ENCODE assay signal across 1 cellular context in the genomic region with DNA sequence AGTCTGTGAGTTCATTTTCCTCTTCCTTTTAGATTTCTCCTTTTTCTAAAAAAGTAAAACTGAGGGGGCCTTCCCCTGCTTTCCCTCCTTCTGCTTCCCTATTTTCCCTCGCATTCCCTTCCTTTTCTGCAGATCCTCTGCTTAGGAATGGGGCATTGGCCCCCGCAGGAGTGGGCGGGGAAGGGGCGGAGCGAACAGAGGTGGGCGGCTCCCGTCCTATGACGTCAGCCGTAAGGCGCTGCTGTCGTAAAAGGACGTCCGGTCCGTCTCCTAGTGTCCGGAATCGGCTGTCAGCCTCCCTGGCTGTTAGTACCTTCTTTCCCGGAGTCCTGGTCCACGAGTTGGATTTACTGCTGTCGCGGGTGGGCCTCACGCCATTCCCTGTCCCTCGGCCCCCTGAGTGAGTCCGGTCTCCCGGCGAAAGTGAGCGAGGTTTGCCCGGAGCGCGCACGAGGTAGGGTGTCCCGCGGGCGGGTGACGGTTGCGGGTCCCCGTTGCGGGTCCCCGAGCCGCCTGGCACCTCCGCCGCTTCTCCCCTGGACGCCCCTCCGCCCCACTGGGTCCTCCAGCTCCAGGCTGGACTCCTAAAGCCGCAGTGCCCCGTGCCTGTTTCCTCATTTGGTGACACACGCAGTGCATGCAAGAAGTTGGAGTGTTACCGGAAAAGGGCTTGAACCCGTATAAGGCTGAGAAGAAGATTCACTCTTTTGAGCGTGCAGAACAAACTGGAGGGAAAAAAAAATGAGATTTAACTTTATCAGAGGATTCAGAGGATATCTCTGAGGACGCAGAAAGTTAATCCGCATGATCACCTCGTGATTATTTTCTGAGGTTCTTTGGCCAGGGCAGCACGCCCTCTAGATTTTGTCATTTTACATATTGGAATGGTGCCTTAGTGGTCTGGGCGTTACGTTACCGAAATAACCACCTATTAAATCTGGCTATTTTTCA.
TF ChIP-seq lines count a peak whose summit lies in the region.

Gene ZNF330 (plus strand): TSS at position 241 of the 951 bp plus-strand sequence. CDS start 1,477 bp downstream, outside the sequence.

TF ChIP-seq in K562, 482 proteins besides CTCF, POLR2A, EP300 and RAD21 (continued from another document and continues in another):
- TF ChIP-seq, protein P1, sequence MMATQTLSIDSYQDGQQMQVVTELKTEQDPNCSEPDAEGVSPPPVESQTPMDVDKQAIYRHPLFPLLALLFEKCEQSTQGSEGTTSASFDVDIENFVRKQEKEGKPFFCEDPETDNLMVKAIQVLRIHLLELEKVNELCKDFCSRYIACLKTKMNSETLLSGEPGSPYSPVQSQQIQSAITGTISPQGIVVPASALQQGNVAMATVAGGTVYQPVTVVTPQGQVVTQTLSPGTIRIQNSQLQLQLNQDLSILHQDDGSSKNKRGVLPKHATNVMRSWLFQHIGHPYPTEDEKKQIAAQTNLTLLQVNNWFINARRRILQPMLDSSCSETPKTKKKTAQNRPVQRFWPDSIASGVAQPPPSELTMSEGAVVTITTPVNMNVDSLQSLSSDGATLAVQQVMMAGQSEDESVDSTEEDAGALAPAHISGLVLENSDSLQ (IDR thresholded peaks at IDR 0.05): peak; percentile 49; the same call in 1 of the 2 replicates
- TF ChIP-seq SFPQ (IDR thresholded peaks at IDR 0.05; ENCODE audit: low read depth, low read length): no peak
- no peak for TF ChIP-seq ZNF140 (CRISPR knock-in tag; IDR thresholded peaks at IDR 0.05)
- peak; percentile 70 for TF ChIP-seq TAF9B (IDR thresholded peaks at IDR 0.05; ENCODE audit: partially characterized antibody)
- TF ChIP-seq SIN3A (IDR thresholded peaks at IDR 0.05; ENCODE audit: borderline replicate concordance in 2 of 2, control insufficient read depth in 1 of 2, low read depth in 2 of 2, low read length in 2 of 2): peak in 1 of 2 experiments; percentile 58; a peak in 1 of 4 replicates
- TF ChIP-seq, protein P2, sequence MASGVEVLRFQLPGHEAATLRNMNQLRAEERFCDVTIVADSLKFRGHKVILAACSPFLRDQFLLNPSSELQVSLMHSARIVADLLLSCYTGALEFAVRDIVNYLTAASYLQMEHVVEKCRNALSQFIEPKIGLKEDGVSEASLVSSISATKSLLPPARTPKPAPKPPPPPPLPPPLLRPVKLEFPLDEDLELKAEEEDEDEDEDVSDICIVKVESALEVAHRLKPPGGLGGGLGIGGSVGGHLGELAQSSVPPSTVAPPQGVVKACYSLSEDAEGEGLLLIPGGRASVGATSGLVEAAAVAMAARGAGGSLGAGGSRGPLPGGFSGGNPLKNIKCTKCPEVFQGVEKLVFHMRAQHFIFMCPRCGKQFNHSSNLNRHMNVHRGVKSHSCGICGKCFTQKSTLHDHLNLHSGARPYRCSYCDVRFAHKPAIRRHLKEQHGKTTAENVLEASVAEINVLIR (CRISPR knock-in tag; IDR thresholded peaks at IDR 0.05): peak; percentile 81
- no peak for TF ChIP-seq NR2C2 (CRISPR knock-in tag; IDR thresholded peaks at IDR 0.05)
- no peak for TF ChIP-seq NR2C2 (tag; IDR thresholded peaks at IDR 0.05)
- peak; percentile 46 for TF ChIP-seq HMGN3 (IDR thresholded peaks at IDR 0.05; ENCODE audit: borderline replicate concordance, extremely low read depth, insufficient read length, low read depth, low read length)
- peak; percentile 52 to 88; a peak in 3 of 4 replicates for TF ChIP-seq MAZ (CRISPR knock-in tag; conservative IDR thresholded peaks at IDR 0.05 in 1 of 2, IDR thresholded peaks at IDR 0.05 in 1 of 2)
- TF ChIP-seq NEUROD1 (IDR thresholded peaks at IDR 0.05; ENCODE audit: borderline replicate concordance, low read depth, low read length, partially characterized antibody): no peak
- TF ChIP-seq RBBP5 (IDR thresholded peaks at IDR 0.05; ENCODE audit: borderline replicate concordance, insufficient read depth, low read length, poor library complexity, severe bottlenecking): peak; percentile 97
- TF ChIP-seq USF2 (CRISPR knock-in tag; IDR thresholded peaks at IDR 0.05): no peak
- TF ChIP-seq POLR2G (IDR thresholded peaks at IDR 0.05; ENCODE audit: low read depth, low read length): peak; percentile 82
- TF ChIP-seq BRD4 (IDR thresholded peaks at IDR 0.05): 0 out of 2 replicates have a peak, but pooled peaks have one; percentile 28
- peak; percentile 68 for TF ChIP-seq MAX (CRISPR knock-in tag; IDR thresholded peaks at IDR 0.05)
- TF ChIP-seq ILK (tag; IDR thresholded peaks at IDR 0.05; ENCODE audit: borderline replicate concordance, low read depth): no peak
- 0 out of 2 replicates have a peak, but pooled peaks have one; percentile 70 for TF ChIP-seq ZNF76 (CRISPR knock-in tag; IDR thresholded peaks at IDR 0.05; ENCODE audit: borderline replicate concordance)
- no peak for TF ChIP-seq STAT5A (IDR thresholded peaks at IDR 0.05; ENCODE audit: borderline replicate concordance, low read length)
- TF ChIP-seq GMEB1 (CRISPR knock-in tag; IDR thresholded peaks at IDR 0.05): no peak
- no peak for TF ChIP-seq MXD1 (CRISPR knock-in tag; IDR thresholded peaks at IDR 0.05; ENCODE audit: borderline replicate concordance, poor library complexity, severe bottlenecking)
- no peak for TF ChIP-seq EWSR1 (IDR thresholded peaks at IDR 0.05; ENCODE audit: borderline replicate concordance, low read depth, partially characterized antibody)
- TF ChIP-seq MBD2 (IDR thresholded peaks at IDR 0.05; ENCODE audit: borderline replicate concordance, low read depth): peak; percentile 75; the same call in 1 of the 2 replicates
- 0 out of 2 replicates have a peak, but pooled peaks have one; percentile 44 for TF ChIP-seq CEBPG (CRISPR knock-in tag; IDR thresholded peaks at IDR 0.05)
- no peak for TF ChIP-seq CEBPG (tag; conservative IDR thresholded peaks at IDR 0.05 in 1 of 2, IDR thresholded peaks at IDR 0.05 in 1 of 2)
- no peak for TF ChIP-seq PTTG1 (tag; IDR thresholded peaks at IDR 0.05; ENCODE audit: low read depth)
- TF ChIP-seq TRIM28 (IDR thresholded peaks at IDR 0.05): no peak
- TF ChIP-seq TOE1 (IDR thresholded peaks at IDR 0.05; ENCODE audit: borderline replicate concordance): peak; percentile 74; the same call in 1 of the 2 replicates
- TF ChIP-seq TOE1 (CRISPR knock-in tag; IDR thresholded peaks at IDR 0.05; ENCODE audit: borderline replicate concordance, low read depth): no peak
- no peak for TF ChIP-seq CCNT2 (IDR thresholded peaks at IDR 0.05; ENCODE audit: borderline replicate concordance, extremely low read depth, insufficient read length, low read depth, low read length)
- 0 out of 2 replicates have a peak, but pooled peaks have one; percentile 13 for TF ChIP-seq CXXC5 (CRISPR knock-in tag; IDR thresholded peaks at IDR 0.05)
- TF ChIP-seq MITF (IDR thresholded peaks at IDR 0.05): peak; percentile 45
- TF ChIP-seq EHMT2 (IDR thresholded peaks at IDR 0.05): 0 out of 2 replicates have a peak, but pooled peaks have one; percentile 5
- TF ChIP-seq ATF7 (IDR thresholded peaks at IDR 0.05): peak; percentile 98
- peak; percentile 56; the same call in 1 of the 2 replicates for TF ChIP-seq ATF1 (CRISPR knock-in tag; IDR thresholded peaks at IDR 0.05)
- peak; percentile 97 for TF ChIP-seq ATF1 (tag; IDR thresholded peaks at IDR 0.05)
- TF ChIP-seq CREB1 (IDR thresholded peaks at IDR 0.05): peak; percentile 92
- peak; percentile 90 for TF ChIP-seq CREB1 (CRISPR knock-in tag; IDR thresholded peaks at IDR 0.05)
- peak; percentile 23; the same call in 1 of the 2 replicates for TF ChIP-seq ZNF644 (tag; IDR thresholded peaks at IDR 0.05; ENCODE audit: low read depth)
- TF ChIP-seq GATA2 (CRISPR knock-in tag; IDR thresholded peaks at IDR 0.05): no peak
- TF ChIP-seq ZC3H8 (IDR thresholded peaks at IDR 0.05): no peak
- TF ChIP-seq ARID2 (IDR thresholded peaks at IDR 0.05): no peak
- TF ChIP-seq ZBTB7A (IDR thresholded peaks at IDR 0.05; ENCODE audit: borderline replicate concordance, control insufficient read depth, low read depth, low read length): no peak
- 0 out of 2 replicates have a peak, but pooled peaks have one; percentile 40 for TF ChIP-seq MTA3 (IDR thresholded peaks at IDR 0.05; ENCODE audit: borderline replicate concordance)
- TF ChIP-seq, protein P3, sequence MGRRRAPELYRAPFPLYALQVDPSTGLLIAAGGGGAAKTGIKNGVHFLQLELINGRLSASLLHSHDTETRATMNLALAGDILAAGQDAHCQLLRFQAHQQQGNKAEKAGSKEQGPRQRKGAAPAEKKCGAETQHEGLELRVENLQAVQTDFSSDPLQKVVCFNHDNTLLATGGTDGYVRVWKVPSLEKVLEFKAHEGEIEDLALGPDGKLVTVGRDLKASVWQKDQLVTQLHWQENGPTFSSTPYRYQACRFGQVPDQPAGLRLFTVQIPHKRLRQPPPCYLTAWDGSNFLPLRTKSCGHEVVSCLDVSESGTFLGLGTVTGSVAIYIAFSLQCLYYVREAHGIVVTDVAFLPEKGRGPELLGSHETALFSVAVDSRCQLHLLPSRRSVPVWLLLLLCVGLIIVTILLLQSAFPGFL (CRISPR knock-in tag; IDR thresholded peaks at IDR 0.05): no peak
- TF ChIP-seq, protein P4, sequence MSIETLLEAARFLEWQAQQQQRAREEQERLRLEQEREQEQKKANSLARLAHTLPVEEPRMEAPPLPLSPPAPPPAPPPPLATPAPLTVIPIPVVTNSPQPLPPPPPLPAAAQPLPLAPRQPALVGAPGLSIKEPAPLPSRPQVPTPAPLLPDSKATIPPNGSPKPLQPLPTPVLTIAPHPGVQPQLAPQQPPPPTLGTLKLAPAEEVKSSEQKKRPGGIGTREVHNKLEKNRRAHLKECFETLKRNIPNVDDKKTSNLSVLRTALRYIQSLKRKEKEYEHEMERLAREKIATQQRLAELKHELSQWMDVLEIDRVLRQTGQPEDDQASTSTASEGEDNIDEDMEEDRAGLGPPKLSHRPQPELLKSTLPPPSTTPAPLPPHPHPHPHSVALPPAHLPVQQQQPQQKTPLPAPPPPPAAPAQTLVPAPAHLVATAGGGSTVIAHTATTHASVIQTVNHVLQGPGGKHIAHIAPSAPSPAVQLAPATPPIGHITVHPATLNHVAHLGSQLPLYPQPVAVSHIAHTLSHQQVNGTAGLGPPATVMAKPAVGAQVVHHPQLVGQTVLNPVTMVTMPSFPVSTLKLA (conservative IDR thresholded peaks at IDR 0.05): peak; percentile 77 to 85
- TF ChIP-seq TEAD4 (IDR thresholded peaks at IDR 0.05; ENCODE audit: low read length): 0 out of 2 replicates have a peak, but pooled peaks have one; percentile 7
- TF ChIP-seq TEAD4 (CRISPR knock-in tag; IDR thresholded peaks at IDR 0.05; ENCODE audit: borderline replicate concordance): no peak
